Comparison of ENCODE assay signal across 8 cellular contexts in the genomic region with DNA sequence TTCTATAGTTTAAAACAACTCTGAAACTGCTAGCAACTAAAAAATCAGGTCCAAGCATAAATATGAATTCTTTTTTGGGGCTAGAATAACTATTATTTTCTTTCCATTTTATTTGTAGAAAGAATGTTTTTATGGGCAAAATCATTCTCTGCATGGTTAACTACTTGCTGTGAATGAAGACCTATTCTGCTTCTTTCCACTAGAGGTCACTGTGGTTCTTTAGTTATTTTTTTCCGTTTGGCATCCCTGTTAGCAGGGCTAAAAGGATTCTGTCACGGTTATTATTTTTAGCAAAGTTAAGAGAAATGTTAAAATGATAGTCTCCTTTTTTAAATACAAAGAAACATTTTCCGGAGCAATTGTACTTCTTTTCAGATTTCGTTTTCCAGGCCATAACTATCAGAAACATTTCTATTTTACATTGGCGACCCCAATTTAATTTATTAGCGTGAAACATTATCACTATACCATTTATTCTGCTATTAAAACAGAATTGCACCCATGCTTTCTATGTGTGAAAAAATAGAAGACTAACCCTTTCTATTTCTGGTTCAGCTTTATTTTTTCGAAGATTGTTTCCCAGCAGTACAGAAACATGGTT.
DNase-seq lines count a peak whose midpoint lies in the region; ATAC-seq, FAIRE-seq and TF ChIP-seq lines count a peak whose summit lies in the region.

No MANE protein-coding gene starts in this region.

- H3K4me3 ChIP-seq in Peyer's patch, result no peak overlapping the region
- no peak overlapping the region for H3K4me3 ChIP-seq in neural cell (ENCODE audit: low read length)

- no peaks in the 10 kb centered on the region for H3K79me2 ChIP-seq in neural cell (replicated peaks; ENCODE audit: insufficient read depth, low read length)

- H3K9me2 ChIP-seq in neural cell (ENCODE audit: insufficient read depth, low read length), result no peaks in the 10 kb centered on the region

- no peak for TF ChIP-seq EP300 in Ishikawa (IDR thresholded peaks at IDR 0.05; ENCODE audit: borderline replicate concordance)
- no peak for TF ChIP-seq EP300 in neural cell (conservative IDR thresholded peaks at IDR 0.05; ENCODE audit: poor library complexity, severe bottlenecking)

- in situ Hi-C loops in Caki2 (cut with HindIII; ENCODE audit: low pct_unique_long_range_greater_than_20kb, low sequenced_read_pairs), result no loop called here

- no peak overlapping the region for H3K9ac ChIP-seq in neural cell (ENCODE audit: low read length)

- TF ChIP-seq POLR2A in Peyer's patch (IDR thresholded peaks at IDR 0.05), result no peak

- H3K4me1 ChIP-seq in Peyer's patch, result no peaks in the 10 kb centered on the region

- no peaks in the 10 kb centered on the region for H3F3A ChIP-seq in neural cell (ENCODE audit: insufficient read depth, low read length, poor library complexity, severe bottlenecking)

- H3K4me2 ChIP-seq in neural cell (ENCODE audit: low read length), result no peak overlapping the region

- TF ChIP-seq RAD21 in Ishikawa (IDR thresholded peaks at IDR 0.05; ENCODE audit: low read depth) (peak; percentile 93), neural cell (conservative IDR thresholded peaks at IDR 0.05) (peak; percentile 88)

- H3K9me3 ChIP-seq in Peyer's patch, result no peaks in the 10 kb centered on the region
- H3K9me3 ChIP-seq in neural cell (ENCODE audit: low read length), result no peaks in the 10 kb centered on the region

- DNase-seq in Caki2 (ENCODE audit: low read depth) (peak; percentile 54), Peyer's patch (no peak), DMS79 treated with DMSO at 0.1 percent for 48 hours (lab: John Stamatoyannopoulos, UW) (no peak), mucosa of gallbladder (ENCODE audit: low spot score) (no peak)

- FAIRE-seq in endometrium (lab: Jason Lieb, UNC), result peak; percentile 98

- H3K27ac ChIP-seq in Peyer's patch, result no peak overlapping the region
- no peak overlapping the region for H3K27ac ChIP-seq in neural cell (ENCODE audit: low read length)

- H3K36me3 ChIP-seq in Peyer's patch (no peaks in the 10 kb centered on the region), neural cell (ENCODE audit: insufficient read depth, low read length) (no peaks in the 10 kb centered on the region)

- TF ChIP-seq CTCF in Peyer's patch (IDR thresholded peaks at IDR 0.05) (peak; percentile 51 to 80 (median 78)), neural cell (IDR thresholded peaks at IDR 0.05; ENCODE audit: poor library complexity, severe bottlenecking) (peak; percentile 79)

- H4K20me1 ChIP-seq in neural cell (ENCODE audit: insufficient read depth), result no peaks in the 10 kb centered on the region

- no peak overlapping the region for H2AFZ ChIP-seq in neural cell (ENCODE audit: low read depth, low read length)

- ATAC-seq in GM19397 (IDR thresholded peaks at IDR 0.05; ENCODE audit: unreplicated experiment), result peak; percentile 66

- no peaks in the 10 kb centered on the region for H3K27me3 ChIP-seq in Peyer's patch
- H3K27me3 ChIP-seq in neural cell (ENCODE audit: insufficient read depth, low read depth, low read length), result no peaks in the 10 kb centered on the region

TF ChIP-seq in Ishikawa, 13 proteins besides CTCF, POLR2A, EP300 and RAD21:
- TF ChIP-seq ZBTB7A (IDR thresholded peaks at IDR 0.05; ENCODE audit: low read depth) (no peak), NFIC (IDR thresholded peaks at IDR 0.05) (no peak), TCF12 (IDR thresholded peaks at IDR 0.05; ENCODE audit: low read depth) (no peak), CREB1 (IDR thresholded peaks at IDR 0.05; ENCODE audit: low read depth) (no peak), TEAD4 (IDR thresholded peaks at IDR 0.05) (no peak), CEBPB (IDR thresholded peaks at IDR 0.05) (no peak)
- TF ChIP-seq, protein P1, sequence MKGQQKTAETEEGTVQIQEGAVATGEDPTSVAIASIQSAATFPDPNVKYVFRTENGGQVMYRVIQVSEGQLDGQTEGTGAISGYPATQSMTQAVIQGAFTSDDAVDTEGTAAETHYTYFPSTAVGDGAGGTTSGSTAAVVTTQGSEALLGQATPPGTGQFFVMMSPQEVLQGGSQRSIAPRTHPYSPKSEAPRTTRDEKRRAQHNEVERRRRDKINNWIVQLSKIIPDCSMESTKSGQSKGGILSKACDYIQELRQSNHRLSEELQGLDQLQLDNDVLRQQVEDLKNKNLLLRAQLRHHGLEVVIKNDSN (IDR thresholded peaks at IDR 0.05), result no peak
- TF ChIP-seq, protein P2, sequence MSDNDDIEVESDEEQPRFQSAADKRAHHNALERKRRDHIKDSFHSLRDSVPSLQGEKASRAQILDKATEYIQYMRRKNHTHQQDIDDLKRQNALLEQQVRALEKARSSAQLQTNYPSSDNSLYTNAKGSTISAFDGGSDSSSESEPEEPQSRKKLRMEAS (IDR thresholded peaks at IDR 0.05), result no peak

TF ChIP-seq in neural cell, 6 proteins besides CTCF, POLR2A, EP300 and RAD21:
- no peak for TF ChIP-seq POLR2AphosphoS5 (IDR thresholded peaks at IDR 0.05)
- no peak for TF ChIP-seq MXI1 (conservative IDR thresholded peaks at IDR 0.05; ENCODE audit: poor library complexity, severe bottlenecking)
- peak; percentile 85 for TF ChIP-seq SMC3 (conservative IDR thresholded peaks at IDR 0.05; ENCODE audit: poor library complexity)
- TF ChIP-seq TAF1 (IDR thresholded peaks at IDR 0.05; ENCODE audit: low read depth), result no peak
- TF ChIP-seq, protein P3, sequence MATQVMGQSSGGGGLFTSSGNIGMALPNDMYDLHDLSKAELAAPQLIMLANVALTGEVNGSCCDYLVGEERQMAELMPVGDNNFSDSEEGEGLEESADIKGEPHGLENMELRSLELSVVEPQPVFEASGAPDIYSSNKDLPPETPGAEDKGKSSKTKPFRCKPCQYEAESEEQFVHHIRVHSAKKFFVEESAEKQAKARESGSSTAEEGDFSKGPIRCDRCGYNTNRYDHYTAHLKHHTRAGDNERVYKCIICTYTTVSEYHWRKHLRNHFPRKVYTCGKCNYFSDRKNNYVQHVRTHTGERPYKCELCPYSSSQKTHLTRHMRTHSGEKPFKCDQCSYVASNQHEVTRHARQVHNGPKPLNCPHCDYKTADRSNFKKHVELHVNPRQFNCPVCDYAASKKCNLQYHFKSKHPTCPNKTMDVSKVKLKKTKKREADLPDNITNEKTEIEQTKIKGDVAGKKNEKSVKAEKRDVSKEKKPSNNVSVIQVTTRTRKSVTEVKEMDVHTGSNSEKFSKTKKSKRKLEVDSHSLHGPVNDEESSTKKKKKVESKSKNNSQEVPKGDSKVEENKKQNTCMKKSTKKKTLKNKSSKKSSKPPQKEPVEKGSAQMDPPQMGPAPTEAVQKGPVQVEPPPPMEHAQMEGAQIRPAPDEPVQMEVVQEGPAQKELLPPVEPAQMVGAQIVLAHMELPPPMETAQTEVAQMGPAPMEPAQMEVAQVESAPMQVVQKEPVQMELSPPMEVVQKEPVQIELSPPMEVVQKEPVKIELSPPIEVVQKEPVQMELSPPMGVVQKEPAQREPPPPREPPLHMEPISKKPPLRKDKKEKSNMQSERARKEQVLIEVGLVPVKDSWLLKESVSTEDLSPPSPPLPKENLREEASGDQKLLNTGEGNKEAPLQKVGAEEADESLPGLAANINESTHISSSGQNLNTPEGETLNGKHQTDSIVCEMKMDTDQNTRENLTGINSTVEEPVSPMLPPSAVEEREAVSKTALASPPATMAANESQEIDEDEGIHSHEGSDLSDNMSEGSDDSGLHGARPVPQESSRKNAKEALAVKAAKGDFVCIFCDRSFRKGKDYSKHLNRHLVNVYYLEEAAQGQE (IDR thresholded peaks at IDR 0.05; ENCODE audit: borderline replicate concordance), result no peak
